1 cellular context compared by ENCODE assay signal in the genomic region with DNA sequence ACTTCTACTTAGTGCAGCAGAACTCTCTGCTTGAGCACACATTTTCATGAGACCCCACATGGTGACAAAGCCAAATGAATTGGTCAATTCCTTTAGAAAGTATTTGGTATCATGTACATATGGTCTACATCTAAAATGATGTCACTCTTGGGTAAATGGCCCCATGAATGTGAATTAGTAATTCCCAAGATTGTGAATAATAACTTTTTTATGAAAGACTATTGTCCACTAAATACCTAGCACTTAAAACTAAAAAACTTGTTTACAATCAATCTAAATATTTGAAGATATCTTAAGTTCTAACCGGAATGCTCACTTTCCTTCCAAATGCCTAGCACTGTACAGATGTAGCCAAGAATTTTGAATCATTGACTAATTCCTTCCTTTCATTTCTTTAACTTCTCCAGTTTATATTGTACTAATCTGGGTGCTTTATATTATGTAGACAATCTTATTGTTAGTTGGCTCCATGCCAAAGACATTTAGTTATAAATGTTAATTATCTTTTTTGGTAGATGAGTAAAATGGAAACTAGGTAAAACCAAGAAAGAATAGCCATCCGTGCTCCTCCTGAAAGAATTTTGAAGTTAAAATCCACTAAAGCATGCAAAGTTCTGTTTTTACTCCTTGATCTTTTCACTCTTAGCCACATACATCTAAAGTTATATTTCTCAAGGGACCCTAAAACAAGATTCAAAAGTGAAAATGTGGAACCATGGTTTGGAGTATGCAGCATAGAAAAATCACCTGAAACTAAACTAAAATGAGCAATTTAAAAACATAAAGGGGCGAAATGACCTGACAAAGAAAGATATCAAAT.
A peak's percentile ranks its signal among the peaks of the same experiment; 100 is the strongest.
TF ChIP-seq lines count a peak whose summit lies in the region.

No MANE protein-coding gene starts in this region.

TF ChIP-seq in GM12878, 131 proteins besides CTCF, POLR2A, EP300 and RAD21 (continued from another document and continues in another):
- TF ChIP-seq, protein P1, sequence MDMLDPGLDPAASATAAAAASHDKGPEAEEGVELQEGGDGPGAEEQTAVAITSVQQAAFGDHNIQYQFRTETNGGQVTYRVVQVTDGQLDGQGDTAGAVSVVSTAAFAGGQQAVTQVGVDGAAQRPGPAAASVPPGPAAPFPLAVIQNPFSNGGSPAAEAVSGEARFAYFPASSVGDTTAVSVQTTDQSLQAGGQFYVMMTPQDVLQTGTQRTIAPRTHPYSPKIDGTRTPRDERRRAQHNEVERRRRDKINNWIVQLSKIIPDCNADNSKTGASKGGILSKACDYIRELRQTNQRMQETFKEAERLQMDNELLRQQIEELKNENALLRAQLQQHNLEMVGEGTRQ (IDR thresholded peaks at IDR 0.05; ENCODE audit: borderline replicate concordance, low read depth, low read length): no peak
- TF ChIP-seq SIX5 (IDR thresholded peaks at IDR 0.05; ENCODE audit: low read depth, low read length, severe bottlenecking) (no peak), MEF2A (IDR thresholded peaks at IDR 0.05; ENCODE audit: insufficient read depth, low read depth, low read length) (no peak), ZNF622 (IDR thresholded peaks at IDR 0.05) (no peak), HDAC2 (IDR thresholded peaks at IDR 0.05) (no peak), IKZF2 (IDR thresholded peaks at IDR 0.05) (peak; percentile 27 to 51; a peak in 2 of 4 replicates), JUND (IDR thresholded peaks at IDR 0.05; ENCODE audit: low read depth, low read length) (no peak), MXI1 (IDR thresholded peaks at IDR 0.05; ENCODE audit: low read depth, low read length) (no peak), CREM (IDR thresholded peaks at IDR 0.05; ENCODE audit: low read depth) (no peak), EGR1 (IDR thresholded peaks at IDR 0.05; ENCODE audit: borderline replicate concordance in 1 of 2, low read depth in 2 of 2, low read length in 2 of 2) (no peak), CBFB (IDR thresholded peaks at IDR 0.05; ENCODE audit: low read depth) (no peak), IRF4 (IDR thresholded peaks at IDR 0.05; ENCODE audit: low read depth, low read length) (0 out of 2 replicates have a peak, but pooled peaks have one; percentile 19), HDAC6 (IDR thresholded peaks at IDR 0.05; ENCODE audit: unreplicated experiment) (no peak), NRF1 (conservative IDR thresholded peaks at IDR 0.05; ENCODE audit: low read depth, low read length) (no peak), RELA (IDR thresholded peaks at IDR 0.05; ENCODE audit: borderline replicate concordance, partially characterized antibody) (no peak), EED (IDR thresholded peaks at IDR 0.05; ENCODE audit: low read depth) (no peak), GATAD2B (conservative IDR thresholded peaks at IDR 0.05; ENCODE audit: low read depth) (no peak), NR2F1 (conservative IDR thresholded peaks at IDR 0.05) (peak; percentile 52; the same call in 1 of the 2 replicates), MTA3 (IDR thresholded peaks at IDR 0.05; ENCODE audit: borderline replicate concordance, low read length) (no peak), ETV6 (conservative IDR thresholded peaks at IDR 0.05 in 1 of 2, IDR thresholded peaks at IDR 0.05 in 1 of 2; ENCODE audit: borderline replicate concordance in 1 of 2, low read depth in 1 of 2) (no peak), ZNF207 (IDR thresholded peaks at IDR 0.05; ENCODE audit: borderline replicate concordance) (no peak), RB1 (IDR thresholded peaks at IDR 0.05; ENCODE audit: borderline replicate concordance) (no peak), SMC3 (IDR thresholded peaks at IDR 0.05; ENCODE audit: borderline replicate concordance, low read length) (no peak), RCOR1 (conservative IDR thresholded peaks at IDR 0.05; ENCODE audit: low read depth, low read length) (no peak), PAX5 (IDR thresholded peaks at IDR 0.05; ENCODE audit: borderline replicate concordance, low read depth, low read length) (peak; percentile 25; the same call in 1 of the 2 replicates), ESRRA (IDR thresholded peaks at IDR 0.05; ENCODE audit: low read length) (no peak), KDM1A (IDR thresholded peaks at IDR 0.05; ENCODE audit: borderline replicate concordance) (no peak), SIN3A (IDR thresholded peaks at IDR 0.05; ENCODE audit: low read depth, low read length) (no peak), MYC (IDR thresholded peaks at IDR 0.05; ENCODE audit: insufficient read depth, insufficient read length, insufficient replicate concordance, low read length, severe bottlenecking) (no peak), NR2C1 (IDR thresholded peaks at IDR 0.05) (no peak), TCF7 (IDR thresholded peaks at IDR 0.05; ENCODE audit: borderline replicate concordance) (peak; percentile 19; the same call in 1 of the 2 replicates), NBN (IDR thresholded peaks at IDR 0.05) (no peak), SREBF2 (IDR thresholded peaks at IDR 0.05; ENCODE audit: low read length) (no peak), MEF2B (IDR thresholded peaks at IDR 0.05; ENCODE audit: partially characterized antibody, poor library complexity, severe bottlenecking) (peak; percentile 77)
- TF ChIP-seq, protein P2, sequence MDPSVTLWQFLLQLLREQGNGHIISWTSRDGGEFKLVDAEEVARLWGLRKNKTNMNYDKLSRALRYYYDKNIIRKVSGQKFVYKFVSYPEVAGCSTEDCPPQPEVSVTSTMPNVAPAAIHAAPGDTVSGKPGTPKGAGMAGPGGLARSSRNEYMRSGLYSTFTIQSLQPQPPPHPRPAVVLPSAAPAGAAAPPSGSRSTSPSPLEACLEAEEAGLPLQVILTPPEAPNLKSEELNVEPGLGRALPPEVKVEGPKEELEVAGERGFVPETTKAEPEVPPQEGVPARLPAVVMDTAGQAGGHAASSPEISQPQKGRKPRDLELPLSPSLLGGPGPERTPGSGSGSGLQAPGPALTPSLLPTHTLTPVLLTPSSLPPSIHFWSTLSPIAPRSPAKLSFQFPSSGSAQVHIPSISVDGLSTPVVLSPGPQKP (IDR thresholded peaks at IDR 0.05; ENCODE audit: low read depth, low read length): no peak
- TF ChIP-seq, protein P3, sequence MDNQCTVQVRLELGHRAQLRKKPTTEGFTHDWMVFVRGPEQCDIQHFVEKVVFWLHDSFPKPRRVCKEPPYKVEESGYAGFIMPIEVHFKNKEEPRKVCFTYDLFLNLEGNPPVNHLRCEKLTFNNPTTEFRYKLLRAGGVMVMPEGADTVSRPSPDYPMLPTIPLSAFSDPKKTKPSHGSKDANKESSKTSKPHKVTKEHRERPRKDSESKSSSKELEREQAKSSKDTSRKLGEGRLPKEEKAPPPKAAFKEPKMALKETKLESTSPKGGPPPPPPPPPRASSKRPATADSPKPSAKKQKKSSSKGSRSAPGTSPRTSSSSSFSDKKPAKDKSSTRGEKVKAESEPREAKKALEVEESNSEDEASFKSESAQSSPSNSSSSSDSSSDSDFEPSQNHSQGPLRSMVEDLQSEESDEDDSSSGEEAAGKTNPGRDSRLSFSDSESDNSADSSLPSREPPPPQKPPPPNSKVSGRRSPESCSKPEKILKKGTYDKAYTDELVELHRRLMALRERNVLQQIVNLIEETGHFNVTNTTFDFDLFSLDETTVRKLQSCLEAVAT (IDR thresholded peaks at IDR 0.05): no peak
- TF ChIP-seq, protein P4, sequence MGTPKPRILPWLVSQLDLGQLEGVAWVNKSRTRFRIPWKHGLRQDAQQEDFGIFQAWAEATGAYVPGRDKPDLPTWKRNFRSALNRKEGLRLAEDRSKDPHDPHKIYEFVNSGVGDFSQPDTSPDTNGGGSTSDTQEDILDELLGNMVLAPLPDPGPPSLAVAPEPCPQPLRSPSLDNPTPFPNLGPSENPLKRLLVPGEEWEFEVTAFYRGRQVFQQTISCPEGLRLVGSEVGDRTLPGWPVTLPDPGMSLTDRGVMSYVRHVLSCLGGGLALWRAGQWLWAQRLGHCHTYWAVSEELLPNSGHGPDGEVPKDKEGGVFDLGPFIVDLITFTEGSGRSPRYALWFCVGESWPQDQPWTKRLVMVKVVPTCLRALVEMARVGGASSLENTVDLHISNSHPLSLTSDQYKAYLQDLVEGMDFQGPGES (IDR thresholded peaks at IDR 0.05): no peak
- TF ChIP-seq, protein P5, sequence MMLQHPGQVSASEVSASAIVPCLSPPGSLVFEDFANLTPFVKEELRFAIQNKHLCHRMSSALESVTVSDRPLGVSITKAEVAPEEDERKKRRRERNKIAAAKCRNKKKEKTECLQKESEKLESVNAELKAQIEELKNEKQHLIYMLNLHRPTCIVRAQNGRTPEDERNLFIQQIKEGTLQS (IDR thresholded peaks at IDR 0.05; ENCODE audit: borderline replicate concordance, extremely low read depth, low read depth, low read length): no peak
- TF ChIP-seq, protein P6, sequence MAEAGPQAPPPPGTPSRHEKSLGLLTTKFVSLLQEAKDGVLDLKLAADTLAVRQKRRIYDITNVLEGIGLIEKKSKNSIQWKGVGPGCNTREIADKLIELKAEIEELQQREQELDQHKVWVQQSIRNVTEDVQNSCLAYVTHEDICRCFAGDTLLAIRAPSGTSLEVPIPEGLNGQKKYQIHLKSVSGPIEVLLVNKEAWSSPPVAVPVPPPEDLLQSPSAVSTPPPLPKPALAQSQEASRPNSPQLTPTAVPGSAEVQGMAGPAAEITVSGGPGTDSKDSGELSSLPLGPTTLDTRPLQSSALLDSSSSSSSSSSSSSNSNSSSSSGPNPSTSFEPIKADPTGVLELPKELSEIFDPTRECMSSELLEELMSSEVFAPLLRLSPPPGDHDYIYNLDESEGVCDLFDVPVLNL (IDR thresholded peaks at IDR 0.05; ENCODE audit: low read depth, low read length): no peak
- TF ChIP-seq, protein P7, sequence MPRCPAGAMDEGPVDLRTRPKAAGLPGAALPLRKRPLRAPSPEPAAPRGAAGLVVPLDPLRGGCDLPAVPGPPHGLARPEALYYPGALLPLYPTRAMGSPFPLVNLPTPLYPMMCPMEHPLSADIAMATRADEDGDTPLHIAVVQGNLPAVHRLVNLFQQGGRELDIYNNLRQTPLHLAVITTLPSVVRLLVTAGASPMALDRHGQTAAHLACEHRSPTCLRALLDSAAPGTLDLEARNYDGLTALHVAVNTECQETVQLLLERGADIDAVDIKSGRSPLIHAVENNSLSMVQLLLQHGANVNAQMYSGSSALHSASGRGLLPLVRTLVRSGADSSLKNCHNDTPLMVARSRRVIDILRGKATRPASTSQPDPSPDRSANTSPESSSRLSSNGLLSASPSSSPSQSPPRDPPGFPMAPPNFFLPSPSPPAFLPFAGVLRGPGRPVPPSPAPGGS (IDR thresholded peaks at IDR 0.05; ENCODE audit: borderline replicate concordance, insufficient read depth, low read depth, low read length, poor library complexity, severe bottlenecking): no peak
- TF ChIP-seq, protein P8, sequence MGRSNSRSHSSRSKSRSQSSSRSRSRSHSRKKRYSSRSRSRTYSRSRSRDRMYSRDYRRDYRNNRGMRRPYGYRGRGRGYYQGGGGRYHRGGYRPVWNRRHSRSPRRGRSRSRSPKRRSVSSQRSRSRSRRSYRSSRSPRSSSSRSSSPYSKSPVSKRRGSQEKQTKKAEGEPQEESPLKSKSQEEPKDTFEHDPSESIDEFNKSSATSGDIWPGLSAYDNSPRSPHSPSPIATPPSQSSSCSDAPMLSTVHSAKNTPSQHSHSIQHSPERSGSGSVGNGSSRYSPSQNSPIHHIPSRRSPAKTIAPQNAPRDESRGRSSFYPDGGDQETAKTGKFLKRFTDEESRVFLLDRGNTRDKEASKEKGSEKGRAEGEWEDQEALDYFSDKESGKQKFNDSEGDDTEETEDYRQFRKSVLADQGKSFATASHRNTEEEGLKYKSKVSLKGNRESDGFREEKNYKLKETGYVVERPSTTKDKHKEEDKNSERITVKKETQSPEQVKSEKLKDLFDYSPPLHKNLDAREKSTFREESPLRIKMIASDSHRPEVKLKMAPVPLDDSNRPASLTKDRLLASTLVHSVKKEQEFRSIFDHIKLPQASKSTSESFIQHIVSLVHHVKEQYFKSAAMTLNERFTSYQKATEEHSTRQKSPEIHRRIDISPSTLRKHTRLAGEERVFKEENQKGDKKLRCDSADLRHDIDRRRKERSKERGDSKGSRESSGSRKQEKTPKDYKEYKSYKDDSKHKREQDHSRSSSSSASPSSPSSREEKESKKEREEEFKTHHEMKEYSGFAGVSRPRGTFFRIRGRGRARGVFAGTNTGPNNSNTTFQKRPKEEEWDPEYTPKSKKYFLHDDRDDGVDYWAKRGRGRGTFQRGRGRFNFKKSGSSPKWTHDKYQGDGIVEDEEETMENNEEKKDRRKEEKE (IDR thresholded peaks at IDR 0.05): no peak
- TF ChIP-seq, protein P9, sequence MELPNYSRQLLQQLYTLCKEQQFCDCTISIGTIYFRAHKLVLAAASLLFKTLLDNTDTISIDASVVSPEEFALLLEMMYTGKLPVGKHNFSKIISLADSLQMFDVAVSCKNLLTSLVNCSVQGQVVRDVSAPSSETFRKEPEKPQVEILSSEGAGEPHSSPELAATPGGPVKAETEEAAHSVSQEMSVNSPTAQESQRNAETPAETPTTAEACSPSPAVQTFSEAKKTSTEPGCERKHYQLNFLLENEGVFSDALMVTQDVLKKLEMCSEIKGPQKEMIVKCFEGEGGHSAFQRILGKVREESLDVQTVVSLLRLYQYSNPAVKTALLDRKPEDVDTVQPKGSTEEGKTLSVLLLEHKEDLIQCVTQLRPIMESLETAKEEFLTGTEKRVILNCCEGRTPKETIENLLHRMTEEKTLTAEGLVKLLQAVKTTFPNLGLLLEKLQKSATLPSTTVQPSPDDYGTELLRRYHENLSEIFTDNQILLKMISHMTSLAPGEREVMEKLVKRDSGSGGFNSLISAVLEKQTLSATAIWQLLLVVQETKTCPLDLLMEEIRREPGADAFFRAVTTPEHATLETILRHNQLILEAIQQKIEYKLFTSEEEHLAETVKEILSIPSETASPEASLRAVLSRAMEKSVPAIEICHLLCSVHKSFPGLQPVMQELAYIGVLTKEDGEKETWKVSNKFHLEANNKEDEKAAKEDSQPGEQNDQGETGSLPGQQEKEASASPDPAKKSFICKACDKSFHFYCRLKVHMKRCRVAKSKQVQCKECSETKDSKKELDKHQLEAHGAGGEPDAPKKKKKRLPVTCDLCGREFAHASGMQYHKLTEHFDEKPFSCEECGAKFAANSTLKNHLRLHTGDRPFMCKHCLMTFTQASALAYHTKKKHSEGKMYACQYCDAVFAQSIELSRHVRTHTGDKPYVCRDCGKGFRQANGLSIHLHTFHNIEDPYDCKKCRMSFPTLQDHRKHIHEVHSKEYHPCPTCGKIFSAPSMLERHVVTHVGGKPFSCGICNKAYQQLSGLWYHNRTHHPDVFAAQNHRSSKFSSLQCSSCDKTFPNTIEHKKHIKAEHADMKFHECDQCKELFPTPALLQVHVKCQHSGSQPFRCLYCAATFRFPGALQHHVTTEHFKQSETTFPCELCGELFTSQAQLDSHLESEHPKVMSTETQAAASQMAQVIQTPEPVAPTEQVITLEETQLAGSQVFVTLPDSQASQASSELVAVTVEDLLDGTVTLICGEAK (IDR thresholded peaks at IDR 0.05; ENCODE audit: borderline replicate concordance): no peak
- TF ChIP-seq, protein P10, sequence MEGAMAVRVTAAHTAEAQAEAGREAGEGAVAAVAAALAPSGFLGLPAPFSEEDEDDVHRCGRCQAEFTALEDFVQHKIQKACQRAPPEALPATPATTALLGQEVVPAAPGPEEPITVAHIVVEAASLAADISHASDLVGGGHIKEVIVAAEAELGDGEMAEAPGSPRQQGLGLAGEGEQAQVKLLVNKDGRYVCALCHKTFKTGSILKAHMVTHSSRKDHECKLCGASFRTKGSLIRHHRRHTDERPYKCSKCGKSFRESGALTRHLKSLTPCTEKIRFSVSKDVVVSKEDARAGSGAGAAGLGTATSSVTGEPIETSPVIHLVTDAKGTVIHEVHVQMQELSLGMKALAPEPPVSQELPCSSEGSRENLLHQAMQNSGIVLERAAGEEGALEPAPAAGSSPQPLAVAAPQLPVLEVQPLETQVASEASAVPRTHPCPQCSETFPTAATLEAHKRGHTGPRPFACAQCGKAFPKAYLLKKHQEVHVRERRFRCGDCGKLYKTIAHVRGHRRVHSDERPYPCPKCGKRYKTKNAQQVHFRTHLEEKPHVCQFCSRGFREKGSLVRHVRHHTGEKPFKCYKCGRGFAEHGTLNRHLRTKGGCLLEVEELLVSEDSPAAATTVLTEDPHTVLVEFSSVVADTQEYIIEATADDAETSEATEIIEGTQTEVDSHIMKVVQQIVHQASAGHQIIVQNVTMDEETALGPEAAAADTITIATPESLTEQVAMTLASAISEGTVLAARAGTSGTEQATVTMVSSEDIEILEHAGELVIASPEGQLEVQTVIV (IDR thresholded peaks at IDR 0.05; ENCODE audit: borderline replicate concordance, partially characterized antibody): no peak
